35 cellular contexts compared by ENCODE assay signal in the genomic region with DNA sequence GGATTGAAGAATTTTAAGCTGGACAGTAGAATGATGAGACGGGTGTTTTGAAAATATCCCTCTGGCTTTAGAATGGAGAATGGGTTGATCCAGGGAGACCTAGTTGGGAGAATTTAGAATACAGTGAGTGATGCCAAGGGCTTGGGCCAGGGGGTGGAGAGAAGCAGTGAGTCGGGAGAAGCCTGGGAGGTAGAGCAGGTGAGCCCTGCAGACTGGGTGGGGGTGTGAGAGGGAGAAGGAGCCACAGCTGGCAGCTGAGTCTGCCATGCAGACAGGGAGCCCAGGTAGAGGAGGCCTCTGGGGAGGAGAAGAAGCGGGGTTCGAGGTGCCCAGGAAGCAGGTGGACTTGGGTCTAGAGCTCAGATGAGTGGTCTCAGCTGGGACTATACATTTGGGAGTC. TPM values are rescaled to one million over a fixed set of nuclear protein-coding genes. Genes with fewer than 3 reads are reported as not detected.
"Had no signal": no experiment of that assay in that cellular context is flagged by ENCODE, and none has a peak within 500 bp of the region (broad histone marks: within the 10 kb centered on the region; RNA-seq: fewer than 3 reads in every experiment).

No MANE protein-coding gene starts in this region.

- H3K27me3 ChIP-seq: MG63, SJCRH30 had no signal

- H3K27ac ChIP-seq: PC-9, RWPE1, SJCRH30, SK-N-MC had no signal

- ATAC-seq: Panc1, Right ventricle myocardium inferior, SK-N-SH treated with all-trans-retinoic acid at 6 μM for 48 hours had no signal

- DNase-seq: Kasumi-1, KG1, MG63, NCI-H1048, NCI-H1092 treated with DMSO at 0.1 percent for 48 hours, NCI-H1105 treated with DMSO at 0.1 percent for 48 hours, NCI-H1417, NCI-H1436, NCI-H146, NCI-H1694, NCI-H187, NCI-H1930, NCI-H2029 treated with DMSO at 0.1 percent for 48 hours, NCI-H2081 treated with DMSO at 0.1 percent for 48 hours, NCI-H2107, NCI-H226, NCI-H446 treated with DMSO at 0.1 percent for 48 hours, NCI-H510A, NCI-H524, NCI-H526, NCI-H69, NCI-H748 treated with DMSO at 0.1 percent for 48 hours, NCI-H82, PC-9, SHP77, SIG-M5, SJCRH30 had no signal

- H3K36me3 ChIP-seq: MG63, SJCRH30 had no signal

- H3K4me3 ChIP-seq: MG63, PC-9, SJCRH30, SK-N-MC had no signal

- H3K4me1 ChIP-seq: SJCRH30 had no signal

- FAIRE-seq: RCC 7860 had no signal

RNA-seq across cellular contexts. Expression of a gene that starts 18.2 kb away (rescaled TPM):
- total RNA-seq: OCI-LY7, Right ventricle myocardium inferior, SK-MEL-5 had no signal
